ENCODE assay signal across 9 cellular contexts in genomic region chr12:26971963-26972362, GRCh38. TPM values are rescaled to one million over a fixed set of nuclear protein-coding genes. Genes with fewer than 3 reads are reported as not detected.
DNase-seq lines count a peak whose midpoint lies in the region; ATAC-seq lines count a peak whose summit lies in the region.
"Had no signal": no experiment of that assay in that cellular context is flagged by ENCODE, and none has a peak within 500 bp of the region (broad histone marks: within the 10 kb centered on the region; RNA-seq: fewer than 3 reads in every experiment).

No MANE protein-coding gene starts in this region.

- no peak overlapping the region for H4K12ac ChIP-seq in trophoblast cell (ENCODE audit: low read depth, low read length)

- no peak overlapping the region for H2AFZ ChIP-seq in trophoblast cell (ENCODE audit: insufficient read depth, low read length, poor library complexity)

- no peak overlapping the region for H3K18ac ChIP-seq in trophoblast cell (ENCODE audit: low read length)

- H2AK5ac ChIP-seq in trophoblast cell (ENCODE audit: low read length), result no peak overlapping the region

- no peak overlapping the region for H4K91ac ChIP-seq in trophoblast cell (ENCODE audit: low read depth, low read length)

- ATAC-seq in GM18520 (IDR thresholded peaks at IDR 0.05; ENCODE audit: unreplicated experiment), result peak; percentile 94
- ATAC-seq in HG02973 (IDR thresholded peaks at IDR 0.05; ENCODE audit: unreplicated experiment), result peak; percentile 96
- ATAC-seq in Right ventricle myocardium inferior, result no peak

- no peak overlapping the region for H3K27ac ChIP-seq in trophoblast cell (ENCODE audit: low read depth, low read length)

- H3K4me2 ChIP-seq in trophoblast cell (ENCODE audit: low read length), result no peak overlapping the region

- no peak overlapping the region for H3K4ac ChIP-seq in trophoblast cell (ENCODE audit: low read depth, low read length)

- intact Hi-C loops in Right ventricle myocardium inferior (cut with DNase I), result no loop called here

- H3K4me3 ChIP-seq in trophoblast cell (ENCODE audit: low read depth, low read length), result no peak overlapping the region

- no peaks in the 10 kb centered on the region for H3K79me1 ChIP-seq in trophoblast cell (ENCODE audit: low read length)

- H2BK120ac ChIP-seq in trophoblast cell (ENCODE audit: insufficient read depth, low read length, poor library complexity), result no peak overlapping the region

- no peaks in the 10 kb centered on the region for H3K27me3 ChIP-seq in trophoblast cell (ENCODE audit: insufficient read depth, low read length)

- no peaks in the 10 kb centered on the region for H3K79me2 ChIP-seq in trophoblast cell (ENCODE audit: control insufficient read depth, insufficient read depth, low read length, poor library complexity)

- no peak overlapping the region for H3K9ac ChIP-seq in trophoblast cell (ENCODE audit: low read length)

- H3K4me1 ChIP-seq in trophoblast cell (ENCODE audit: control insufficient read depth in 1 of 2, insufficient read depth in 2 of 2, low read length in 2 of 2), result no peaks in the 10 kb centered on the region

- peaks cover 3 to 4% of the 10 kb centered on the region in 2 experiments for H3K36me3 ChIP-seq in trophoblast cell (ENCODE audit: control insufficient read depth in 1 of 2, insufficient read depth in 2 of 2, low read length in 2 of 2)

- H3K23ac ChIP-seq in trophoblast cell (ENCODE audit: low read length), result no peak overlapping the region

- no CpG with 5 or more reads among the region's 2 CpGs for WGBS in trophoblast cell (ENCODE audit: extremely low coverage, insufficient coverage, insufficient read length)

- no peak overlapping the region for H3K14ac ChIP-seq in trophoblast cell (ENCODE audit: low read length)

- peak; percentile 43 to 46 for DNase-seq in activated CD4-positive, alpha-beta T cell treated with anti-CD3 and anti-CD28 coated beads, Interleukin-2, amount 50 U/mL, for 4 hours
- DNase-seq in stimulated activated CD4-positive, alpha-beta T cell treated with anti-CD3 and anti-CD28 coated beads, Interleukin-1b, Interleukin-23, amount 100 ng/mL, for 48 hours, result peak; percentile 76
- no peak for DNase-seq in trophoblast cell
- DNase-seq in iPS-NIHi7 (ENCODE audit: extremely low spot score), result no peak
- DNase-seq in Right ventricle myocardium inferior (ENCODE audit: missing footprints), result no peak
- no peak for DNase-seq in AG20443 (ENCODE audit: low spot score)
- DNase-seq: retina had no signal

- H2BK12ac ChIP-seq in trophoblast cell (ENCODE audit: low read length), result no peak overlapping the region

- no peak overlapping the region for H2BK5ac ChIP-seq in trophoblast cell (ENCODE audit: low read depth, low read length, poor library complexity)

- no peak overlapping the region for H4K8ac ChIP-seq in trophoblast cell (ENCODE audit: low read depth, low read length)

- H3K9me3 ChIP-seq in trophoblast cell (ENCODE audit: insufficient read depth, low read depth, low read length), result no peaks in the 10 kb centered on the region

RNA-seq across cellular contexts. Expression of gene FGFR1OP2, which starts 33.7 kb away (rescaled TPM):
- polyA plus RNA-seq in trophoblast cell (2013), result 49.4 and 49.6 TPM in 2 replicates
- total RNA-seq in Right ventricle myocardium inferior, result 30.6 TPM

RNA-seq across cellular contexts. Expression of gene INTS13, which starts 34.2 kb away (rescaled TPM):
- 18.6 and 19.1 TPM in 2 replicates for polyA plus RNA-seq in trophoblast cell (2013)
- total RNA-seq in Right ventricle myocardium inferior, result 23.7 TPM

RNA-seq across cellular contexts. Expression of gene TM7SF3, which starts 42.2 kb away (rescaled TPM):
- polyA plus RNA-seq in trophoblast cell (2013), result 29.0 and 34.9 TPM in 2 replicates
- total RNA-seq in Right ventricle myocardium inferior, result 22.3 TPM

RNA-seq across cellular contexts. Expression of gene MED21, which starts 50.4 kb away (rescaled TPM):
- 29.0 and 30.6 TPM in 2 replicates for polyA plus RNA-seq in trophoblast cell (2013)
- total RNA-seq in Right ventricle myocardium inferior, result 44.5 TPM

Comparison
In these comparisons a context has a peak if more than half of its experiments do, and no peak if none do; other contexts are left out.
1. DNase-seq: peak in activated CD4-positive, alpha-beta T cell treated with anti-CD3 and anti-CD28 coated beads, Interleukin-2, amount 50 U/mL, for 4 hours (2 of 2) and stimulated activated CD4-positive, alpha-beta T cell treated with anti-CD3 and anti-CD28 coated beads, Interleukin-1b, Interleukin-23, amount 100 ng/mL, for 48 hours (single experiment); none in trophoblast cell (0 of 2), iPS-NIHi7 (single experiment), Right ventricle myocardium inferior (single experiment) and AG20443 (single experiment).